In genomic region chr22:45720875-45721378, GRCh38 we compare ENCODE assay signal across 32 cellular contexts. TPM values are rescaled to one million over a fixed set of nuclear protein-coding genes. Genes with fewer than 3 reads are reported as not detected.
DNase-seq lines count a peak whose midpoint lies in the region; ATAC-seq and TF ChIP-seq lines count a peak whose summit lies in the region.
"Had no signal": no experiment of that assay in that cellular context is flagged by ENCODE, and none has a peak within 500 bp of the region (broad histone marks: within the 10 kb centered on the region; RNA-seq: fewer than 3 reads in every experiment).

No MANE protein-coding gene starts in this region.

- H3K4me2 ChIP-seq in IMR-90 (ENCODE audit: low read depth, low read length) (no peak overlapping the region), smooth muscle cell (no peak overlapping the region)
- H3K4me2 ChIP-seq: KMS-11 had no signal

- H2BK120ac ChIP-seq in IMR-90 (ENCODE audit: low read depth, low read length), result no peak overlapping the region

- 0 out of 2 replicates have a peak overlapping the region, but pooled peaks have one; percentile 48 for H2AK5ac ChIP-seq in IMR-90 (ENCODE audit: low read depth, low read length)

- H3K4me1 ChIP-seq in IMR-90 (ENCODE audit: control insufficient read depth, insufficient read depth, low read length), result peaks cover 4% of the 10 kb centered on the region; the same call in 1 of the 2 replicates
- peaks cover 11% of the 10 kb centered on the region for H3K4me1 ChIP-seq in smooth muscle cell (ENCODE audit: low read depth)
- H3K4me1 ChIP-seq: colonic mucosa had no signal

- H3K27ac ChIP-seq in IMR-90 (ENCODE audit: insufficient read depth, low read length) (no peak overlapping the region), smooth muscle cell (ENCODE audit: low read depth) (peak overlapping the region; percentile 3)
- H3K27ac ChIP-seq: colonic mucosa, KMS-11, VCaP had no signal

- intact Hi-C loops in IMR-90 (cut with micrococcal nuclease), result no loop called here

- H3K27me3 ChIP-seq in IMR-90 (ENCODE audit: control insufficient read depth, insufficient read depth, low read length) (no peaks in the 10 kb centered on the region), smooth muscle cell (ENCODE audit: low read depth) (no peaks in the 10 kb centered on the region)
- H3K27me3 ChIP-seq: colonic mucosa had no signal

- 0 out of 2 replicates have a peak overlapping the region, but pooled peaks have one; percentile 43 for H4K5ac ChIP-seq in IMR-90 (ENCODE audit: low read depth, low read length)

- H3K4me3 ChIP-seq in IMR-90 (ENCODE audit: insufficient read depth, low read depth, low read length) (no peak overlapping the region), fibroblast of the aortic adventitia (ENCODE audit: low read depth, low read length) (no peak overlapping the region), smooth muscle cell (no peak overlapping the region)
- H3K4me3 ChIP-seq: colonic mucosa had no signal

- H2AFZ ChIP-seq in IMR-90 (replicated peaks; ENCODE audit: low read length, poor library complexity), result no peak overlapping the region
- H2AFZ ChIP-seq in smooth muscle cell (ENCODE audit: low read depth), result no peak overlapping the region

- POLR2A ChIA-PET in IMR-90 (lab: Charles Lee; ENCODE audit: unreplicated experiment) (no interaction called here), GM10248 (lab: Yijun Ruan, JAX) (no interaction called here)

- CTCF ChIA-PET in IMR-90 (lab: Yijun Ruan, JAX), result no interaction called here
- CTCF ChIA-PET in GM10248 (lab: Yijun Ruan, JAX), result interaction anchor here (1.2 to 3.7 kb wide), 2 partner anchors 10 to 106 kb away, joined by 3 to 19 read pairs; no protein-coding TSS in a partner anchor

- in situ Hi-C loops in IMR-90 (cut with MboI; ENCODE audit: low sequenced_read_pairs), result no loop called here

- dilution Hi-C loops in IMR-90 (cut with HindIII; ENCODE audit: low sequenced_read_pairs, unreplicated experiment), result no loop called here

- TF ChIP-seq CTCF in IMR-90 (conservative IDR thresholded peaks at IDR 0.05; ENCODE audit: low read depth, low read length) (no peak), fibroblast of the aortic adventitia (IDR thresholded peaks at IDR 0.05; ENCODE audit: insufficient read depth, low read length) (no peak), smooth muscle cell (IDR thresholded peaks at IDR 0.05; ENCODE audit: borderline replicate concordance, insufficient read depth, poor library complexity, severe bottlenecking) (no peak), GM10248 (IDR thresholded peaks at IDR 0.05; ENCODE audit: control extremely low read depth, extremely low read depth, low read depth, missing control alignments) (no peak)

- H3K18ac ChIP-seq in IMR-90 (ENCODE audit: low read depth, low read length), result no peak overlapping the region; the same call in 1 of the 2 replicates

- no peak overlapping the region; a peak in 1 of 4 replicates for H4K8ac ChIP-seq in IMR-90 (ENCODE audit: low read depth in 2 of 2, low read length in 2 of 2)

- H3K23ac ChIP-seq in IMR-90 (ENCODE audit: low read depth, low read length), result peak overlapping the region; percentile 35; the same call in 1 of the 2 replicates

- BruUV-seq in IMR-90 (replicated peaks; lab: Mats Ljungman, UMichigan), result no TSS peak

- ATAC-seq in activated CD4-positive, CD25-positive, alpha-beta regulatory T cell treated with anti-CD3 and anti-CD28 coated beads, Interleukin-2, amount 50 U/mL, for 24 hours, result peak; percentile 73 to 82
- no peak for ATAC-seq in IMR-90 (ENCODE audit: low read depth)
- ATAC-seq: effector memory CD8-positive, alpha-beta T cell; left colon; Panc1; sciatic nerve; stimulated activated naive B cell treated with anti-CD40 and anti-IgM and Interleukin-4, amounts not matched to agents 10 μg/mL and 1 μg/mL and 100 μg/mL, for 72 hours had no signal

- no peak overlapping the region for H3K14ac ChIP-seq in IMR-90 (replicated peaks; ENCODE audit: low read depth, low read length)

- no peak overlapping the region for H2BK20ac ChIP-seq in IMR-90 (ENCODE audit: low read depth, low read length)

- no peak overlapping the region for H3K4ac ChIP-seq in IMR-90 (ENCODE audit: low read depth, low read length)

- H3K9ac ChIP-seq in IMR-90 (ENCODE audit: low read depth, low read length) (no peak overlapping the region), smooth muscle cell (ENCODE audit: low read depth) (no peak overlapping the region)
- H3K9ac ChIP-seq: KMS-11 had no signal

- no peak overlapping the region for H2BK5ac ChIP-seq in IMR-90 (ENCODE audit: low read depth, low read length, poor library complexity, severe bottlenecking)

- peaks cover 19% of the 10 kb centered on the region for H3K9me1 ChIP-seq in IMR-90 (ENCODE audit: insufficient read depth, low read length)

- no peak overlapping the region for H3K56ac ChIP-seq in IMR-90 (ENCODE audit: extremely low read depth, insufficient read depth, low read length)

- H3K36me3 ChIP-seq in IMR-90 (ENCODE audit: control insufficient read depth, insufficient read depth, low read length) (peaks cover 15% of the 10 kb centered on the region), smooth muscle cell (ENCODE audit: low read depth) (peaks cover 3% of the 10 kb centered on the region)
- H3K36me3 ChIP-seq: colonic mucosa had no signal

- WGBS in IMR-90 (ENCODE audit: extremely low coverage in 2 of 2, insufficient read length in 1 of 2), 2 experiments, result 94% methylated on average over 2 of the region's 5 CpGs; no CpG with 5 or more reads in 1 of the 2 experiments
- WGBS in smooth muscle cell (ENCODE audit: low lambda C conversion rate), result 98% methylated on average over 5 of the region's 5 CpGs

- H3K79me1 ChIP-seq in IMR-90 (ENCODE audit: low read depth in 1 of 2, low read length in 2 of 2), result peaks cover 36 to 73% of the 10 kb centered on the region in 2 experiments

- H3K79me2 ChIP-seq in smooth muscle cell (ENCODE audit: low read depth), result peaks cover 82% of the 10 kb centered on the region

- H2AK9ac ChIP-seq in IMR-90 (replicated peaks; ENCODE audit: low read depth, low read length, poor library complexity), result no peak overlapping the region

- no peak overlapping the region for H4K91ac ChIP-seq in IMR-90 (ENCODE audit: insufficient read depth, low read depth, low read length)

- H3F3A ChIP-seq in smooth muscle cell (ENCODE audit: low read depth), result peaks cover 3% of the 10 kb centered on the region

- no peak for DNase-seq in activated CD4-positive, CD25-positive, alpha-beta regulatory T cell (lab: John Stamatoyannopoulos, UW)
- DNase-seq in IMR-90 (no peak), fibroblast of the aortic adventitia (ENCODE audit: low read depth) (peak; percentile 6), smooth muscle cell (lab: John Stamatoyannopoulos, UW; ENCODE audit: unreplicated experiment) (no peak), foreskin melanocyte (no peak), GM10248 (ENCODE audit: extremely low spot score) (no peak), NCI-H146 treated with DMSO at 0.1 percent for 48 hours (lab: John Stamatoyannopoulos, UW; ENCODE audit: unreplicated experiment) (no peak)
- DNase-seq: activated CD4-positive, alpha-beta T cell treated with anti-CD3 and anti-CD28 coated beads, Interleukin-2, amount 10 ng/mL, durations not matched to agents 7 days and 5 days; activated naive CD4-positive, alpha-beta T cell treated with anti-CD3 and anti-CD28 coated beads for 36 hours; AML-193; CD4-positive, alpha-beta memory T cell; colonic mucosa; effector memory CD8-positive, alpha-beta T cell; foreskin fibroblast; GDM1; HCEC 1CT; left colon; mesendoderm; MV-4-11; NCI-H146; NCI-H524; NK-92 treated with Interleukin-12 subunit alpha and Interleukin-12 subunit beta, amount 100 ng/mL, for 24 hours; SIG-M5; stimulated activated CD4-positive, alpha-beta T cell treated with anti-CD3 and anti-CD28 coated beads, Interleukin-4, amount 100 ng/mL, for 4 hours; stimulated activated naive B cell treated with anti-CD40 and anti-IgM and Interleukin-4, amounts not matched to agents 10 μg/mL and 1 μg/mL and 100 μg/mL, for 72 hours; SW 1271; T-helper 9 cell had no signal

- no peaks in the 10 kb centered on the region for H3K9me3 ChIP-seq in IMR-90 (ENCODE audit: control insufficient read depth, insufficient read depth, low read length)
- H3K9me3 ChIP-seq in smooth muscle cell (replicated peaks; ENCODE audit: low read depth), result no peaks in the 10 kb centered on the region
- H3K9me3 ChIP-seq: colonic mucosa had no signal

- no peak for TF ChIP-seq RAD21 in IMR-90 (IDR thresholded peaks at IDR 0.05; ENCODE audit: low read length)

- no peak for TF ChIP-seq POLR2A in IMR-90 (IDR thresholded peaks at IDR 0.05; ENCODE audit: low read depth, low read length)

- H2BK15ac ChIP-seq in IMR-90 (ENCODE audit: low read depth, low read length), result no peak overlapping the region

- H4K20me1 ChIP-seq in IMR-90 (ENCODE audit: insufficient read depth, low read length) (peaks cover 32% of the 10 kb centered on the region; the same call in 1 of the 2 replicates), smooth muscle cell (ENCODE audit: low read depth) (peaks cover 82% of the 10 kb centered on the region)

TF ChIP-seq in IMR-90, 13 proteins besides CTCF, POLR2A, EP300 and RAD21:
- TF ChIP-seq BHLHE40 (IDR thresholded peaks at IDR 0.05; ENCODE audit: low read depth, low read length) (no peak), NFE2L2 (IDR thresholded peaks at IDR 0.05; ENCODE audit: low read depth, low read length) (peak; percentile 81), CHD1 (IDR thresholded peaks at IDR 0.05; ENCODE audit: low read depth, low read length) (no peak), MAFK (IDR thresholded peaks at IDR 0.05; ENCODE audit: low read depth, low read length) (peak; percentile 28; the same call in 1 of the 2 replicates), RCOR1 (IDR thresholded peaks at IDR 0.05; ENCODE audit: insufficient replicate concordance, low read length) (no peak), SMC3 (IDR thresholded peaks at IDR 0.05; ENCODE audit: low read depth, low read length) (no peak)

RNA-seq across cellular contexts. Expression of gene ATXN10, which starts 49.3 kb away (rescaled TPM):
- total RNA-seq in IMR-90 (2012; rRNA removed) (116 and 119 TPM in 2 replicates), fibroblast of the aortic adventitia (ENCODE audit: low replicate concordance) (130 and 261 TPM in 2 replicates), smooth muscle cell (117 and 140 TPM in 2 replicates)
- polyA plus RNA-seq in IMR-90 (2012; rRNA removed) (197 and 231 TPM in 2 replicates), smooth muscle cell (131 and 164 TPM in 2 replicates)
- 32.5 and 114 TPM in 2 replicates for polyA plus RNA-seq in IMR-90 (2012; cell fraction: cytosol; rRNA removed)
- polyA plus RNA-seq in IMR-90 (2012; cell fraction: nucleus; rRNA removed; ENCODE audit: low replicate concordance), result 8.9 and 101 TPM in 2 replicates
